Comparison of ENCODE assay signal across 8 cellular contexts in the genomic region with DNA sequence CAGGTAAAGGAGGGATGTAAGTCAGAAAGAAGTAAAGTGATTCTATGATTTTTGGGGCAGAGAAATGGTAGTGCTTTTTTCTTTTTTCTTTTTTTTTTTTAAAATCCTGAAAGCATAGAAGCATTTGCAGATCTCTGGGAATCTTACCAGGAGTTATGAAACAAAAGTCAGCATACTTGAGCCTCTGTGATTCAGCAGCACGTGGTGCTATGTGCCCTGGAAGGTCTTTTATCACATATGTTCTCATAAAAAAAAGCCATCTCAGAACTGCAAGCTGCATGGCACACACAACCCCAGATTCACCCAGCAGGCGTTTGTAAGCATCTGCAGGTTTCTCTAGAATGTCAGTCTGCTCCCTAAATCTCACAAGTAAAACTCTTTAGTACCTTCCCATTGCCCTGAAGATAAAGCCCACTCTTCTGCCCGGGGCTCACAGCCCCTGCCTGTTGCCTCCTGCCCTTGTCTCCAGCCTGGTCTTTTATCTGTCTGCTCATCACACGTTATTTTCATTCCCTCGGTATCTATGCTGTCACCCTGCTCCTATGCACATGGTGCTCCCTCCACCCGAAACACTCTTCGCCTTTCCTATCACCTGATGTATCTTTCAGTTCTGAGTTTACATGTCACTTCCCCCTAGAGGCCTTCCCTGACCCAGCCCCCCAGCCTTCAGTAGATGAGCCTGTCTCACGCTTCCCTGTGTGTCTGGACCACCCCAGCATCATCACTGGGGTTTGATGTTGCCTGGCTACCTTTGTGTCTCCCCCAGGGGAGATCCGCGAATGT.
DNase-seq lines count a peak whose midpoint lies in the region; ATAC-seq and TF ChIP-seq lines count a peak whose summit lies in the region.

No MANE protein-coding gene starts in this region.

- H3K4me1 Mint-ChIP-seq in activated CD4-positive, alpha-beta T cell treated with anti-CD3 and anti-CD28 coated beads, Interleukin-2, amount 10 ng/mL, durations not matched to agents 7 days and 5 days: peaks cover 3% of the 10 kb centered on the region

- DNase-seq in activated CD4-positive, alpha-beta T cell treated with anti-CD3 and anti-CD28 coated beads, Interleukin-2, amount 10 ng/mL, durations not matched to agents 7 days and 5 days: no peak
- no peak for DNase-seq in activated CD4-positive, alpha-beta T cell treated with anti-CD3 and anti-CD28 coated beads, Interleukin-2, amount 50 U/mL, for 4 hours
- DNase-seq in dedifferentiated amniotic fluid mesenchymal stem cell (ENCODE audit: extremely low spot score): peak; percentile 93
- no peak for DNase-seq in upper lobe of right lung
- no peak for DNase-seq in SHP77 (lab: John Stamatoyannopoulos, UW)
- no peak for DNase-seq in Kasumi-1 (lab: John Stamatoyannopoulos, UW)
- no peak for DNase-seq in NCI-H1930 (lab: John Stamatoyannopoulos, UW)

- no peak overlapping the region for H3K27ac ChIP-seq in upper lobe of right lung

- ATAC-seq in HG03108 (IDR thresholded peaks at IDR 0.05; ENCODE audit: unreplicated experiment) (peak; percentile 91), upper lobe of right lung (peak; percentile 65)

- H3K36me3 ChIP-seq in upper lobe of right lung: no peaks in the 10 kb centered on the region

- H3K4me3 ChIP-seq in upper lobe of right lung: no peak overlapping the region

- no peaks in the 10 kb centered on the region for H3K9me3 ChIP-seq in upper lobe of right lung

- POLR2A ChIA-PET in activated CD4-positive, alpha-beta T cell treated with anti-CD3 and anti-CD28 coated beads, Interleukin-2, amount 10 ng/mL, durations not matched to agents 7 days and 5 days (lab: Charles Lee): no interaction called here

- intact Hi-C loops in upper lobe of right lung (cut with DNase I): no loop called here

- peak overlapping the region; percentile 72 for H3K27ac Mint-ChIP-seq in activated CD4-positive, alpha-beta T cell treated with anti-CD3 and anti-CD28 coated beads, Interleukin-2, amount 10 ng/mL, durations not matched to agents 7 days and 5 days

- CTCF ChIA-PET in activated CD4-positive, alpha-beta T cell treated with anti-CD3 and anti-CD28 coated beads, Interleukin-2, amount 10 ng/mL, durations not matched to agents 7 days and 5 days (lab: Charles Lee): no interaction called here

- H3K27me3 ChIP-seq in upper lobe of right lung: no peaks in the 10 kb centered on the region

- peaks cover 28% of the 10 kb centered on the region for H3K4me1 ChIP-seq in upper lobe of right lung

- H3K27me3 Mint-ChIP-seq in activated CD4-positive, alpha-beta T cell treated with anti-CD3 and anti-CD28 coated beads, Interleukin-2, amount 10 ng/mL, durations not matched to agents 7 days and 5 days: peaks cover 25% of the 10 kb centered on the region

- no peak for TF ChIP-seq CTCF in upper lobe of right lung (IDR thresholded peaks at IDR 0.05)

- no peaks in the 10 kb centered on the region for H3K36me3 Mint-ChIP-seq in activated CD4-positive, alpha-beta T cell treated with anti-CD3 and anti-CD28 coated beads, Interleukin-2, amount 10 ng/mL, durations not matched to agents 7 days and 5 days (ENCODE audit: low read depth)

- no peak overlapping the region for H3K4me3 Mint-ChIP-seq in activated CD4-positive, alpha-beta T cell treated with anti-CD3 and anti-CD28 coated beads, Interleukin-2, amount 10 ng/mL, durations not matched to agents 7 days and 5 days

- H3K9me3 Mint-ChIP-seq in activated CD4-positive, alpha-beta T cell treated with anti-CD3 and anti-CD28 coated beads, Interleukin-2, amount 10 ng/mL, durations not matched to agents 7 days and 5 days: no peaks in the 10 kb centered on the region
